ENCODE assay signal across 36 cellular contexts in genomic region chr2:193231634-193232033, GRCh38.
"Had no signal": no experiment of that assay in that cellular context is flagged by ENCODE, and none has a peak within 500 bp of the region (broad histone marks: within the 10 kb centered on the region; RNA-seq: fewer than 3 reads in every experiment).

No MANE protein-coding gene starts in this region.

- H3K9me3 ChIP-seq: adrenal gland, body of pancreas, breast epithelium, colonic mucosa had no signal

- H3K4me3 ChIP-seq: adrenal gland, body of pancreas, breast epithelium, colonic mucosa had no signal

- ATAC-seq: activated CD4-positive, alpha-beta T cell treated with anti-CD3 and anti-CD28 coated beads for 36 hours; activated CD4-positive, CD25-positive, alpha-beta regulatory T cell treated with anti-CD3 and anti-CD28 coated beads, Interleukin-2, amount 50 U/mL, for 24 hours; activated CD8-positive, alpha-beta memory T cell treated with anti-CD3 and anti-CD28 coated beads, Interleukin-2, amount 10 ng/mL, durations not matched to agents 7 days and 5 days; activated CD8-positive, alpha-beta T cell treated with anti-CD3 and anti-CD28 coated beads, Interleukin-2, amount 10 ng/mL, durations not matched to agents 7 days and 5 days; activated naive CD4-positive, alpha-beta T cell treated with anti-CD3 and anti-CD28 coated beads, Interleukin-2, amount 50 U/mL, for 72 hours; body of pancreas; WTC11 had no signal

- DNase-seq: activated CD4-positive, alpha-beta memory T cell treated with anti-CD3 and anti-CD28 coated beads, Interleukin-2, amount 10 ng/mL, durations not matched to agents 7 days and 5 days; activated CD4-positive, alpha-beta T cell treated with anti-CD3 and anti-CD28 coated beads for 1 hour; activated CD4-positive, alpha-beta T cell treated with anti-CD3 and anti-CD28 coated beads for 36 hours; activated CD4-positive, alpha-beta T cell treated with anti-CD3 and anti-CD28 coated beads for 48 hours; activated CD4-positive, alpha-beta T cell treated with anti-CD3 and anti-CD28 coated beads, Interleukin-2, amount 10 ng/mL, durations not matched to agents 7 days and 5 days; activated CD4-positive, alpha-beta T cell treated with anti-CD3 and anti-CD28 coated beads, Interleukin-2, amount 50 U/mL, for 48 hours; activated CD4-positive, CD25-positive, alpha-beta regulatory T cell; activated CD8-positive, alpha-beta memory T cell treated with anti-CD3 and anti-CD28 coated beads for 24 hours; activated CD8-positive, alpha-beta memory T cell treated with anti-CD3 and anti-CD28 coated beads, Interleukin-2, amount 10 ng/mL, durations not matched to agents 7 days and 5 days; activated CD8-positive, alpha-beta memory T cell treated with anti-CD3 and anti-CD28 coated beads, Interleukin-2, amount 50 U/mL, for 48 hours; activated CD8-positive, alpha-beta T cell treated with anti-CD3 and anti-CD28 coated beads, Interleukin-2, amount 10 ng/mL, durations not matched to agents 7 days and 5 days; activated effector memory CD4-positive, alpha-beta T cell treated with Interleukin-2 at 50 U/mL for 16 hours; activated gamma-delta T cell treated with Interleukin-2 at 50 U/mL for 16 hours; activated naive CD4-positive, alpha-beta T cell; activated naive CD4-positive, alpha-beta T cell treated with anti-CD3 and anti-CD28 coated beads for 36 hours; activated naive CD4-positive, alpha-beta T cell treated with anti-CD3 and anti-CD28 coated beads, Interleukin-2, amount 50 U/mL, for 16 hours; activated naive CD8-positive, alpha-beta T cell treated with anti-CD3 and anti-CD28 coated beads for 36 hours; activated T-cell treated with anti-CD3 and anti-CD28 coated beads, Interleukin-2, amount 50 U/mL, for 24 hours; activated T-cell treated with anti-CD3 and anti-CD28 coated beads, Interleukin-2, amount 50 U/mL, for 48 hours; adrenal gland; amniotic stem cell; aorta; body of pancreas; brain microvascular endothelial cell; central memory CD4-positive, alpha-beta T cell; cerebellar nuclear complex; colonic mucosa; T-helper 2 cell; T-helper 9 cell; WERI-Rb-1 had no signal

- H3K27ac ChIP-seq: adrenal gland, body of pancreas, brain microvascular endothelial cell, breast epithelium, colonic mucosa, WERI-Rb-1 had no signal

- H3K36me3 ChIP-seq: adrenal gland, brain microvascular endothelial cell, breast epithelium, colonic mucosa, WERI-Rb-1 had no signal

- FAIRE-seq: astrocyte, TTC549 had no signal

- H3K27me3 ChIP-seq: adrenal gland, body of pancreas, brain microvascular endothelial cell, breast epithelium, colonic mucosa had no signal

- H3K4me1 ChIP-seq: adrenal gland, body of pancreas, breast epithelium, colonic mucosa had no signal
